ENCODE assay signal across 8 cellular contexts in the genomic region with DNA sequence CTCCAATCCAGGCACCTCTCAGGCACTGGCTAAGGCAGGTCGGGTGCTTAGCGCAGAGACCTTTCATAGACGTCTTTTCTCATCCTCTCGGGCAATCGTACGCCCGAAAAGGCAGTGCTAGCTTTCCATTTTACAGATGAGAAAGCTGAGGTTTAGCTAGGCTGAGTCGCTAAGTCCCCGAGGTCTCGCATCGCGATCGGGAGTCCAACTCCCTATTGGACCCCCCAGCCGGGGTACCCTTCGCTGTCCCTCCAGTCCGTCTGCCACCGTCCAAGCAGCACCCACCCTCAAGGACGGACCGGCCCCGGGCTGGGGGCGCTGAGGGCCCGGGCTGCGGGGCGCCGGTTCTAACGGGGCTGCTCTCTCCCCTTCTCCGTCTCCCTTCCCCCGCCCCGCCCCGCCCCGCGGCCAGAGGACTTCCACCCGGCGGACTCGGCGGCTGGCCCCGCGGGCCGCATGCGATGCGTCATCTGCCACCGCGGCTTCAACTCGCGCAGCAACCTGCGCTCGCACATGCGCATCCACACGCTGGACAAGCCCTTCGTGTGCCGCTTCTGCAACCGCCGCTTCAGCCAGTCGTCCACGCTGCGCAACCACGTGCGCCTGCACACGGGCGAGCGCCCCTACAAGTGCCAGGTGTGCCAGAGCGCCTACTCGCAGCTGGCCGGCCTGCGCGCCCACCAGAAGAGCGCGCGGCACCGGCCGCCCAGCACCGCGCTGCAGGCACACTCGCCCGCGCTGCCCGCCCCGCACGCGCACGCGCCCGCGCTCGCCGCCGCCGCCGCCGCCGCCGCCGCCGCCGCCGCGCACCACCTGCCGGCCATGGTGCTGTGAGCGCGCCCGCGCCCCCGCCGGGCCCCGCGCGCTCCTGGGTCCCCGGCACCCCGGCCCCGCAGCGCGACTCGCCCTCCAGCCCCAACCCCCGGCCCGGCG. TPM values are rescaled to one million over a fixed set of nuclear protein-coding genes. Genes with fewer than 3 reads are reported as not detected.
A peak's percentile ranks its signal among the peaks of the same experiment; 100 is the strongest.
DNase-seq lines count a peak whose midpoint lies in the region; ATAC-seq and TF ChIP-seq lines count a peak whose summit lies in the region.

No MANE protein-coding gene starts in this region.

- WGBS in suprapubic skin, result 9% methylated on average over 21 of the region's 116 CpGs

- ATAC-seq in DND-41 (ENCODE audit: insufficient read depth, low read depth), result peak; percentile 32; the same call in 1 of the 3 replicates
- peak; percentile 87 for ATAC-seq in Panc1
- ATAC-seq in GM18858 (IDR thresholded peaks at IDR 0.05; ENCODE audit: unreplicated experiment), result no peak

- intact Hi-C loops in Panc1 (cut with micrococcal nuclease; ENCODE audit: unreplicated experiment), result no loop called here
- intact Hi-C loops in activated T-helper 2 cell treated with anti-CD3 and anti-CD28 coated beads, Interferon-gamma antibody, Interleukin-2, Interleukin-4, amounts not matched to agents 10 μg/mL and 5 μg/mL and 100 μg/mL, durations not matched to agents 14 hours and 24 hours and 36 hours (cut with micrococcal nuclease), result loop anchor here (10.0 kb wide), 1 partner anchor 96 kb away; no protein-coding TSS in a partner anchor

- no peaks in the 10 kb centered on the region; the same call in 1 of the 2 replicates for H4K20me1 ChIP-seq in DND-41 (ENCODE audit: insufficient read depth, low read length)

- H3K27me3 ChIP-seq in DND-41 (ENCODE audit: insufficient read depth, low read length, poor library complexity), result no peaks in the 10 kb centered on the region
- H3K27me3 ChIP-seq in Panc1 (ENCODE audit: control insufficient read depth, insufficient read depth, low read length), result no peaks in the 10 kb centered on the region
- peaks cover 18% of the 10 kb centered on the region for H3K27me3 ChIP-seq in suprapubic skin

- no TSS peak for BruUV-seq in Panc1 (replicated peaks; lab: Mats Ljungman, UMichigan)

- H3K27ac ChIP-seq in DND-41 (ENCODE audit: low read length), result no peak overlapping the region
- H3K27ac ChIP-seq in Panc1 (ENCODE audit: low read length), result peak overlapping the region; percentile 54; the same call in 1 of the 2 replicates
- H3K27ac ChIP-seq in suprapubic skin, result no peak overlapping the region

- no peak overlapping the region for H2AFZ ChIP-seq in DND-41 (ENCODE audit: low read depth, low read length)

- H3K4me3 ChIP-seq in DND-41 (ENCODE audit: low read depth in 1 of 2, low read length in 2 of 2), result no peak overlapping the region
- peak overlapping the region; percentile 53 to 58 for H3K4me3 ChIP-seq in Panc1 (ENCODE audit: low read depth in 2 of 2, low read length in 2 of 2)
- H3K4me3 ChIP-seq in fibroblast of the aortic adventitia (ENCODE audit: low read depth, low read length), result peak overlapping the region; percentile 64
- peak overlapping the region; percentile 60 for H3K4me3 ChIP-seq in suprapubic skin

- in situ Hi-C loops in Panc1 (cut with HindIII; ENCODE audit: low pct_unique_long_range_greater_than_20kb, low sequenced_read_pairs), result no loop called here

- CTCF ChIA-PET in Panc1 (lab: Charles Lee), result no interaction called here

- peaks cover 11% of the 10 kb centered on the region for H3K27me3 Mint-ChIP-seq in activated T-helper 2 cell treated with anti-CD3 and anti-CD28 coated beads, Interferon-gamma antibody, Interleukin-2, Interleukin-4, amounts not matched to agents 10 μg/mL and 5 μg/mL and 100 μg/mL, durations not matched to agents 14 hours and 24 hours and 36 hours (ENCODE audit: low read depth)
- H3K27me3 Mint-ChIP-seq in neural crest cell (ENCODE audit: low read depth), result peaks cover 52% of the 10 kb centered on the region

- no peak overlapping the region for H3K4me2 ChIP-seq in DND-41 (ENCODE audit: insufficient read depth, low read length)

- peaks cover 3% of the 10 kb centered on the region for H3K4me1 Mint-ChIP-seq in activated T-helper 2 cell treated with anti-CD3 and anti-CD28 coated beads, Interferon-gamma antibody, Interleukin-2, Interleukin-4, amounts not matched to agents 10 μg/mL and 5 μg/mL and 100 μg/mL, durations not matched to agents 14 hours and 24 hours and 36 hours (ENCODE audit: low read depth)
- peaks cover 9% of the 10 kb centered on the region for H3K4me1 Mint-ChIP-seq in neural crest cell

- no peak overlapping the region for H3K27ac Mint-ChIP-seq in activated T-helper 2 cell treated with anti-CD3 and anti-CD28 coated beads, Interferon-gamma antibody, Interleukin-2, Interleukin-4, amounts not matched to agents 10 μg/mL and 5 μg/mL and 100 μg/mL, durations not matched to agents 14 hours and 24 hours and 36 hours
- H3K27ac Mint-ChIP-seq in neural crest cell (ENCODE audit: unreplicated experiment), result no peak overlapping the region

- no peaks in the 10 kb centered on the region for H3K36me3 ChIP-seq in DND-41 (ENCODE audit: insufficient read depth, low read length)
- no peaks in the 10 kb centered on the region for H3K36me3 ChIP-seq in Panc1 (ENCODE audit: control insufficient read depth, insufficient read depth, low read length)
- H3K36me3 ChIP-seq in suprapubic skin, result no peaks in the 10 kb centered on the region

- TF ChIP-seq EP300 in suprapubic skin (IDR thresholded peaks at IDR 0.05), result no peak

- POLR2A ChIA-PET in Panc1 (lab: Charles Lee), result no interaction called here

- H3K9me3 ChIP-seq in DND-41 (ENCODE audit: insufficient read depth, low read length, severe bottlenecking), result no peaks in the 10 kb centered on the region
- no peaks in the 10 kb centered on the region for H3K9me3 ChIP-seq in Panc1 (ENCODE audit: control insufficient read depth, insufficient read depth, low read depth, low read length)
- no peaks in the 10 kb centered on the region for H3K9me3 ChIP-seq in suprapubic skin

- no peak overlapping the region for H3K9ac ChIP-seq in DND-41 (ENCODE audit: low read depth, low read length)

- DNase-seq in DND-41 (peak; percentile 16), HT-29 (ENCODE audit: low spot score) (peak; percentile 84), Panc1 (ENCODE audit: low read depth, low spot score) (no peak), fibroblast of the aortic adventitia (ENCODE audit: low read depth) (peak; percentile 71), neural crest cell (ENCODE audit: low read depth, low spot score) (peak; percentile 73), suprapubic skin (ENCODE audit: low spot score in 2 of 2) (no peak)
- peak; percentile 60 for DNase-seq in activated T-helper 2 cell treated with anti-CD3 and anti-CD28 coated beads, Interferon-gamma antibody, Interleukin-2, Interleukin-4, amounts not matched to agents 10 μg/mL and 5 μg/mL and 100 μg/mL, durations not matched to agents 14 hours and 24 hours and 36 hours (ENCODE audit: low spot score)

- TF ChIP-seq CTCF in DND-41 (IDR thresholded peaks at IDR 0.05; ENCODE audit: borderline replicate concordance, extremely low read depth, low read length, poor library complexity, severe bottlenecking) (no peak), Panc1 (IDR thresholded peaks at IDR 0.05) (no peak), fibroblast of the aortic adventitia (IDR thresholded peaks at IDR 0.05; ENCODE audit: insufficient read depth, low read length) (no peak), neural crest cell (conservative IDR thresholded peaks at IDR 0.05) (no peak), suprapubic skin (IDR thresholded peaks at IDR 0.05) (no peak)

- H3K4me3 Mint-ChIP-seq in activated T-helper 2 cell treated with anti-CD3 and anti-CD28 coated beads, Interferon-gamma antibody, Interleukin-2, Interleukin-4, amounts not matched to agents 10 μg/mL and 5 μg/mL and 100 μg/mL, durations not matched to agents 14 hours and 24 hours and 36 hours (ENCODE audit: low read depth), result peak overlapping the region; percentile 47
- peak overlapping the region; percentile 64 for H3K4me3 Mint-ChIP-seq in neural crest cell

- H3K4me1 ChIP-seq in DND-41 (ENCODE audit: insufficient read depth, low read length), result peaks cover 4% of the 10 kb centered on the region; the same call in 1 of the 2 replicates
- H3K4me1 ChIP-seq in Panc1 (ENCODE audit: control insufficient read depth, insufficient read depth, low read length), result no peaks in the 10 kb centered on the region
- peaks cover 16% of the 10 kb centered on the region for H3K4me1 ChIP-seq in suprapubic skin

- H3K79me2 ChIP-seq in DND-41 (ENCODE audit: insufficient read depth, low read length), result no peaks in the 10 kb centered on the region

- H3K36me3 Mint-ChIP-seq in activated T-helper 2 cell treated with anti-CD3 and anti-CD28 coated beads, Interferon-gamma antibody, Interleukin-2, Interleukin-4, amounts not matched to agents 10 μg/mL and 5 μg/mL and 100 μg/mL, durations not matched to agents 14 hours and 24 hours and 36 hours (ENCODE audit: low read depth), result no peaks in the 10 kb centered on the region
- no peaks in the 10 kb centered on the region for H3K36me3 Mint-ChIP-seq in neural crest cell (ENCODE audit: low read depth)

- TF ChIP-seq POLR2A in suprapubic skin (IDR thresholded peaks at IDR 0.05), result no peak

- H3K9me3 Mint-ChIP-seq in activated T-helper 2 cell treated with anti-CD3 and anti-CD28 coated beads, Interferon-gamma antibody, Interleukin-2, Interleukin-4, amounts not matched to agents 10 μg/mL and 5 μg/mL and 100 μg/mL, durations not matched to agents 14 hours and 24 hours and 36 hours, result no peaks in the 10 kb centered on the region
- H3K9me3 Mint-ChIP-seq in neural crest cell, result no peaks in the 10 kb centered on the region

RNA-seq across cellular contexts. Expression of gene EXOSC2, which starts 12.5 kb away (rescaled TPM):
- total RNA-seq in HT-29 (2014; rRNA removed; shearing (Covaris generic)), result 26.5 and 29.7 TPM in 2 replicates
- 41.0 TPM for total RNA-seq in Panc1 (2021; ENCODE audit: unreplicated experiment)
- 17.2 TPM for polyA plus RNA-seq in Panc1 (2012; ENCODE audit: insufficient read length)
- total RNA-seq in activated T-helper 2 cell treated with anti-CD3 and anti-CD28 coated beads, Interferon-gamma antibody, Interleukin-2, Interleukin-4, amounts not matched to agents 10 μg/mL and 5 μg/mL and 100 μg/mL, durations not matched to agents 14 hours and 24 hours and 36 hours, result 93.0 and 94.9 TPM in 2 replicates
- 28.2 and 31.5 TPM in 2 replicates for total RNA-seq in fibroblast of the aortic adventitia (ENCODE audit: low replicate concordance)
- total RNA-seq in neural crest cell, result 98.8 and 103 TPM in 2 replicates
- 10 to 100 TPM; 19.5 to 30.4 (median 23.8) TPM for total RNA-seq in suprapubic skin

RNA-seq across cellular contexts. Expression of gene PRDM12, which starts 16.7 kb away (rescaled TPM):
- not detected in 2 replicates for total RNA-seq in HT-29 (2014; rRNA removed; shearing (Covaris generic))
- total RNA-seq in Panc1 (2021; ENCODE audit: unreplicated experiment) (0.08 TPM), fibroblast of the aortic adventitia (ENCODE audit: low replicate concordance) (not detected in 2 replicates), neural crest cell (2.2 and 2.5 TPM in 2 replicates), suprapubic skin (not detected)
- 0.08 TPM for polyA plus RNA-seq in Panc1 (2012; ENCODE audit: insufficient read length)
- 0.21 and 0.28 TPM in 2 replicates for total RNA-seq in activated T-helper 2 cell treated with anti-CD3 and anti-CD28 coated beads, Interferon-gamma antibody, Interleukin-2, Interleukin-4, amounts not matched to agents 10 μg/mL and 5 μg/mL and 100 μg/mL, durations not matched to agents 14 hours and 24 hours and 36 hours

Comparison
In these comparisons a context has a peak if more than half of its experiments do, and no peak if none do; other contexts are left out.
1. DNase-seq: peak in DND-41 (single experiment), HT-29 (single experiment), activated T-helper 2 cell treated with anti-CD3 and anti-CD28 coated beads, Interferon-gamma antibody, Interleukin-2, Interleukin-4, amounts not matched to agents 10 μg/mL and 5 μg/mL and 100 μg/mL, durations not matched to agents 14 hours and 24 hours and 36 hours (single experiment), fibroblast of the aortic adventitia (single experiment) and neural crest cell (single experiment); none in Panc1 (single experiment) and suprapubic skin (0 of 2).
2. H3K4me3 ChIP-seq: peak in Panc1 (2 of 2), fibroblast of the aortic adventitia (single experiment) and suprapubic skin (single experiment); none in DND-41 (0 of 2).